ENCODE assay signal across 23 cellular contexts in the genomic region with DNA sequence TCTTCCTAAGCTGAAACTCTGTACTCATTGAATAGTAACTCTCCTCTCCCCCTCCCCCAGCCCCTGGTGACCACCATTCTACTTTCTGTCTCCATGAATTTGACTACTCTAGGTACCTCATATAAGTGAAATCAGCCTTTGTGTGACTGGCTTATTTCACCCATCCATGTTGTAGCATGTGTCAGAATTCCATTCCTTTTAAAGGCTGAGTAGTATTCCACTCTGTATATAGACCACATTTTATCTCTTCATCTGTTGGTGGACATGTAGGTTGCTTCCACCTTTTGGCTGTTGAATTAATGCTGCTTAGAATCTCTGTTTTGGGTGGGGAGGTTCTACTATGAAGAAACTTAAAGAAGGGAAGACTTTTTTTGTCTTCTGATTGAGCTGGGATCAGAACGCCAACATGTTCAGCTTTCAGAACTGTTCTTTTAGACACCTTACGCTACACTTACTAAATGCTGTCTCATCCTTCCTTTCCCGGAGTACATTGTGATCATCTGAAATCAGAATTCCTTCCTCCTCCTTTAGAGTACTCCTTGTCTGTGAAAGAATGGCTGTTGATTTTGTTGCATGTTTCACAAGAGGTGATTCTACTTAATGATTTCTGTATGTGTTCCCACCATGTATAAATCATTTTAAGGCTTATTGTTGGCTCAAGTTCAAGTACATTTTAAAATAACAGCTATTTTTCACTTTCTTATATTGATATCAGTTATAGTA.
"Had no signal": no experiment of that assay in that cellular context is flagged by ENCODE, and none has a peak within 500 bp of the region (broad histone marks: within the 10 kb centered on the region; RNA-seq: fewer than 3 reads in every experiment).

No MANE protein-coding gene starts in this region.

- H3K27ac Mint-ChIP-seq: activated naive CD4-positive, alpha-beta T cell treated with anti-CD3 and anti-CD28 coated beads for 36 hours; activated naive CD8-positive, alpha-beta T cell treated with anti-CD3 and anti-CD28 coated beads, Interleukin-2, amount 10 ng/mL, durations not matched to agents 7 days and 5 days; endodermal cell; stimulated activated naive CD8-positive, alpha-beta T cell treated with anti-CD3 and anti-CD28 coated beads, Interleukin-15, Interleukin-2, amounts not matched to agents 100 ng/mL and 50 ng/mL, for 24 hours had no signal

- H3K9me3 Mint-ChIP-seq: activated naive CD4-positive, alpha-beta T cell treated with anti-CD3 and anti-CD28 coated beads for 36 hours; activated naive CD8-positive, alpha-beta T cell treated with anti-CD3 and anti-CD28 coated beads, Interleukin-2, amount 10 ng/mL, durations not matched to agents 7 days and 5 days; activated T-cell treated with anti-CD3 and anti-CD28 coated beads, Interleukin-2, amount 50 U/mL, for 4 hours; endodermal cell; natural killer cell treated with Interleukin-12 subunit alpha and Interleukin-12 subunit beta and Interleukin-15 and Interleukin-18, amount 100 ng/mL, for 72 hours; stimulated activated naive CD8-positive, alpha-beta T cell treated with anti-CD3 and anti-CD28 coated beads, Interleukin-15, Interleukin-2, amounts not matched to agents 100 ng/mL and 50 ng/mL, for 24 hours had no signal

- H3K27ac ChIP-seq: epithelial cell of prostate, neutrophil, pancreas, right lobe of liver, spleen, thyroid gland had no signal

- H3K27me3 ChIP-seq: neutrophil, pancreas, right lobe of liver, spleen, thyroid gland had no signal

- H3K27me3 Mint-ChIP-seq: activated naive CD8-positive, alpha-beta T cell treated with anti-CD3 and anti-CD28 coated beads, Interleukin-2, amount 10 ng/mL, durations not matched to agents 7 days and 5 days; natural killer cell treated with Interleukin-12 subunit alpha and Interleukin-12 subunit beta and Interleukin-15 and Interleukin-18, amount 100 ng/mL, for 72 hours; stimulated activated naive CD8-positive, alpha-beta T cell treated with anti-CD3 and anti-CD28 coated beads, Interleukin-15, Interleukin-2, amounts not matched to agents 100 ng/mL and 50 ng/mL, for 24 hours had no signal

- H3K4me1 Mint-ChIP-seq: activated naive CD8-positive, alpha-beta T cell treated with anti-CD3 and anti-CD28 coated beads, Interleukin-2, amount 10 ng/mL, durations not matched to agents 7 days and 5 days; endodermal cell had no signal

- ATAC-seq: activated T-cell treated with anti-CD3 and anti-CD28 coated beads, Interleukin-2, amount 50 U/mL, for 4 hours; left ventricle myocardium superior; pancreas had no signal

- H3K9me3 ChIP-seq: neutrophil, pancreas, right lobe of liver, spleen, thyroid gland had no signal

- H3K4me3 Mint-ChIP-seq: activated naive CD4-positive, alpha-beta T cell treated with anti-CD3 and anti-CD28 coated beads for 36 hours; activated naive CD8-positive, alpha-beta T cell treated with anti-CD3 and anti-CD28 coated beads, Interleukin-2, amount 10 ng/mL, durations not matched to agents 7 days and 5 days; activated T-cell treated with anti-CD3 and anti-CD28 coated beads, Interleukin-2, amount 50 U/mL, for 4 hours; endodermal cell; natural killer cell treated with Interleukin-12 subunit alpha and Interleukin-12 subunit beta and Interleukin-15 and Interleukin-18, amount 100 ng/mL, for 72 hours; stimulated activated naive CD8-positive, alpha-beta T cell treated with anti-CD3 and anti-CD28 coated beads, Interleukin-15, Interleukin-2, amounts not matched to agents 100 ng/mL and 50 ng/mL, for 24 hours had no signal

- H3K4me3 ChIP-seq: pancreas, right lobe of liver, spleen, thyroid gland had no signal

- H3K4me1 ChIP-seq: pancreas, right lobe of liver, thyroid gland had no signal

- DNase-seq: activated CD4-positive, alpha-beta T cell treated with anti-CD3 and anti-CD28 coated beads, Interleukin-2, amount 50 U/mL, for 4 hours; activated CD8-positive, alpha-beta memory T cell treated with anti-CD3 and anti-CD28 coated beads for 24 hours; activated CD8-positive, alpha-beta memory T cell treated with anti-CD3 and anti-CD28 coated beads, Interleukin-2, amount 50 U/mL, for 4 hours; activated effector memory CD4-positive, alpha-beta T cell treated with Interleukin-2 at 50 U/mL for 16 hours; activated naive CD4-positive, alpha-beta T cell treated with anti-CD3 and anti-CD28 coated beads for 36 hours; activated naive CD8-positive, alpha-beta T cell treated with anti-CD3 and anti-CD28 coated beads, Interleukin-2, amount 10 ng/mL, durations not matched to agents 7 days and 5 days; activated T-cell treated with anti-CD3 and anti-CD28 coated beads, Interleukin-2, amount 50 U/mL, for 4 hours; amygdala; cerebellar nuclear complex; cortex of kidney; endodermal cell; left ventricle myocardium superior; midbrain; pancreas; spleen; stimulated activated CD4-positive, alpha-beta T cell treated with anti-CD3 and anti-CD28 coated beads, Interleukin-4, amount 100 ng/mL, for 1 hour; T-helper 1 cell; thyroid gland had no signal
